1 cellular context compared by ENCODE assay signal in genomic region chr19:51158474-51159129, GRCh38.
TF ChIP-seq lines count a peak whose summit lies in the region.

No MANE protein-coding gene starts in this region.

TF ChIP-seq in GM12878, 131 proteins besides CTCF, POLR2A, EP300 and RAD21 (continued from another document):
- TF ChIP-seq ZBTB40 (IDR thresholded peaks at IDR 0.05; ENCODE audit: borderline replicate concordance) (no peak), PML (IDR thresholded peaks at IDR 0.05; ENCODE audit: low read length) (no peak), ZBED1 (IDR thresholded peaks at IDR 0.05; ENCODE audit: borderline replicate concordance) (no peak), YY1 (IDR thresholded peaks at IDR 0.05; ENCODE audit: low read depth, low read length) (0 out of 2 replicates have a peak, but pooled peaks have one; percentile 43), SRF (IDR thresholded peaks at IDR 0.05; ENCODE audit: low read depth in 2 of 2, low read length in 2 of 2) (no peak), PKNOX1 (IDR thresholded peaks at IDR 0.05) (peak; percentile 49; the same call in 1 of the 2 replicates), SMAD5 (IDR thresholded peaks at IDR 0.05; ENCODE audit: low read depth) (no peak), POLR2AphosphoS5 (IDR thresholded peaks at IDR 0.05; ENCODE audit: low read length) (no peak), CEBPZ (IDR thresholded peaks at IDR 0.05; ENCODE audit: low read depth, low read length) (no peak), KAT2A (conservative IDR thresholded peaks at IDR 0.05; ENCODE audit: control insufficient read depth, low read depth, low read length) (no peak), FOXM1 (IDR thresholded peaks at IDR 0.05; ENCODE audit: low read depth, low read length) (0 out of 2 replicates have a peak, but pooled peaks have one; percentile 21), ZBTB33 (IDR thresholded peaks at IDR 0.05) (peak; percentile 72; the same call in 1 of the 2 replicates), ZNF622 (IDR thresholded peaks at IDR 0.05) (no peak), SMC3 (IDR thresholded peaks at IDR 0.05; ENCODE audit: borderline replicate concordance, low read length) (peak; percentile 56), NR2C1 (IDR thresholded peaks at IDR 0.05) (no peak)
